9 cellular contexts compared by ENCODE assay signal in genomic region chr9:125428060-125428481, GRCh38.
DNase-seq lines count a peak whose midpoint lies in the region; ATAC-seq and TF ChIP-seq lines count a peak whose summit lies in the region.
"Had no signal": no experiment of that assay in that cellular context is flagged by ENCODE, and none has a peak within 500 bp of the region (broad histone marks: within the 10 kb centered on the region; RNA-seq: fewer than 3 reads in every experiment).

No MANE protein-coding gene starts in this region.

- CTCF ChIA-PET in activated naive CD4-positive, alpha-beta T cell treated with anti-CD3 and anti-CD28 coated beads for 36 hours (lab: Charles Lee): interaction anchor here (1.7 kb wide), 1 partner anchor 21 kb away, joined by 4 read pairs; no protein-coding TSS in a partner anchor
- CTCF ChIA-PET in CD4-positive, alpha-beta memory T cell (lab: Charles Lee; ENCODE audit: partially characterized antibody): interaction anchor here (1.1 kb wide), 1 partner anchor 20 kb away, joined by 3 read pairs; no protein-coding TSS in a partner anchor

- H3K4me3 ChIP-seq in epithelial cell of proximal tubule (ENCODE audit: low read depth, low read length): no peak overlapping the region
- no peak overlapping the region for H3K4me3 ChIP-seq in CD4-positive, alpha-beta memory T cell (ENCODE audit: low read length in 2 of 2)

- no peaks in the 10 kb centered on the region for H3K4me1 ChIP-seq in CD4-positive, alpha-beta memory T cell (ENCODE audit: insufficient read depth, low read length)

- no peaks in the 10 kb centered on the region for H3K9me3 ChIP-seq in CD4-positive, alpha-beta memory T cell (ENCODE audit: control insufficient read depth in 1 of 2, low read length in 2 of 2)

- no peaks in the 10 kb centered on the region for H3K9me3 Mint-ChIP-seq in activated naive CD4-positive, alpha-beta T cell treated with anti-CD3 and anti-CD28 coated beads for 36 hours
- no peaks in the 10 kb centered on the region for H3K9me3 Mint-ChIP-seq in stimulated activated naive B cell treated with anti-CD40 and anti-IgM and Interleukin-4, amounts not matched to agents 10 μg/mL and 1 μg/mL and 100 μg/mL, for 72 hours
- H3K9me3 Mint-ChIP-seq in CD4-positive, alpha-beta memory T cell: no peaks in the 10 kb centered on the region

- H3K27me3 Mint-ChIP-seq in activated naive CD4-positive, alpha-beta T cell treated with anti-CD3 and anti-CD28 coated beads for 36 hours (ENCODE audit: low read depth): no peaks in the 10 kb centered on the region
- H3K27me3 Mint-ChIP-seq in stimulated activated naive B cell treated with anti-CD40 and anti-IgM and Interleukin-4, amounts not matched to agents 10 μg/mL and 1 μg/mL and 100 μg/mL, for 72 hours: no peaks in the 10 kb centered on the region
- no peaks in the 10 kb centered on the region for H3K27me3 Mint-ChIP-seq in CD4-positive, alpha-beta memory T cell
- H3K27me3 Mint-ChIP-seq: brain had no signal

- no peaks in the 10 kb centered on the region for H3K36me3 Mint-ChIP-seq in activated naive CD4-positive, alpha-beta T cell treated with anti-CD3 and anti-CD28 coated beads for 36 hours (ENCODE audit: low read depth)
- H3K36me3 Mint-ChIP-seq in stimulated activated naive B cell treated with anti-CD40 and anti-IgM and Interleukin-4, amounts not matched to agents 10 μg/mL and 1 μg/mL and 100 μg/mL, for 72 hours: no peaks in the 10 kb centered on the region
- H3K36me3 Mint-ChIP-seq in CD4-positive, alpha-beta memory T cell: no peaks in the 10 kb centered on the region
- H3K36me3 Mint-ChIP-seq: brain had no signal

- POLR2A ChIA-PET in CD4-positive, alpha-beta memory T cell (lab: Charles Lee; ENCODE audit: partially characterized antibody): no interaction called here

- no peaks in the 10 kb centered on the region for H3K4me1 Mint-ChIP-seq in activated naive CD4-positive, alpha-beta T cell treated with anti-CD3 and anti-CD28 coated beads for 36 hours (ENCODE audit: low read depth)
- H3K4me1 Mint-ChIP-seq in stimulated activated naive B cell treated with anti-CD40 and anti-IgM and Interleukin-4, amounts not matched to agents 10 μg/mL and 1 μg/mL and 100 μg/mL, for 72 hours: peaks cover 0 to 4% of the 10 kb centered on the region in 2 donors
- H3K4me1 Mint-ChIP-seq in CD4-positive, alpha-beta memory T cell: no peaks in the 10 kb centered on the region

- H3K27ac Mint-ChIP-seq in activated naive CD4-positive, alpha-beta T cell treated with anti-CD3 and anti-CD28 coated beads for 36 hours: no peak overlapping the region
- H3K27ac Mint-ChIP-seq in stimulated activated naive B cell treated with anti-CD40 and anti-IgM and Interleukin-4, amounts not matched to agents 10 μg/mL and 1 μg/mL and 100 μg/mL, for 72 hours: no peak overlapping the region
- no peak overlapping the region for H3K27ac Mint-ChIP-seq in CD4-positive, alpha-beta memory T cell
- H3K27ac Mint-ChIP-seq: brain had no signal

- no peak overlapping the region for H3K27ac ChIP-seq in CD4-positive, alpha-beta memory T cell (ENCODE audit: low read depth, low read length)

- peak; percentile 29 for DNase-seq in activated naive CD4-positive, alpha-beta T cell treated with anti-CD3 and anti-CD28 coated beads for 36 hours
- DNase-seq in activated naive CD4-positive, alpha-beta T cell treated with anti-CD3 and anti-CD28 coated beads, Interleukin-2, amount 50 U/mL, for 16 hours: no peak
- peak; percentile 38 for DNase-seq in NCI-H460 (ENCODE audit: extremely low read depth, low read depth)
- no peak for DNase-seq in epithelial cell of proximal tubule (ENCODE audit: low read depth)
- no peak for DNase-seq in stimulated activated naive B cell treated with anti-CD40 and anti-IgM and Interleukin-4, amounts not matched to agents 10 μg/mL and 1 μg/mL and 100 μg/mL, for 72 hours
- no peak for DNase-seq in CD4-positive, alpha-beta memory T cell

- ATAC-seq in stimulated activated naive B cell treated with anti-CD40 and anti-IgM and Interleukin-4, amounts not matched to agents 10 μg/mL and 1 μg/mL and 100 μg/mL, for 72 hours (replicated peaks): peak; percentile 36 to 58
- no peak for ATAC-seq in HG03378 (IDR thresholded peaks at IDR 0.05; ENCODE audit: unreplicated experiment)
- ATAC-seq in GM18519 (IDR thresholded peaks at IDR 0.05; ENCODE audit: low FRiP score, unreplicated experiment): no peak

- H3K4me3 Mint-ChIP-seq in activated naive CD4-positive, alpha-beta T cell treated with anti-CD3 and anti-CD28 coated beads for 36 hours: no peak overlapping the region
- no peak overlapping the region for H3K4me3 Mint-ChIP-seq in stimulated activated naive B cell treated with anti-CD40 and anti-IgM and Interleukin-4, amounts not matched to agents 10 μg/mL and 1 μg/mL and 100 μg/mL, for 72 hours
- no peak overlapping the region for H3K4me3 Mint-ChIP-seq in CD4-positive, alpha-beta memory T cell
- H3K4me3 Mint-ChIP-seq: brain had no signal

- no peaks in the 10 kb centered on the region for H3K27me3 ChIP-seq in CD4-positive, alpha-beta memory T cell (ENCODE audit: insufficient read depth, low read length)

- TF ChIP-seq CTCF in epithelial cell of proximal tubule (conservative IDR thresholded peaks at IDR 0.05; ENCODE audit: low read depth, low read length): peak; percentile 61

- H3K36me3 ChIP-seq in CD4-positive, alpha-beta memory T cell (ENCODE audit: insufficient read depth, low read length): no peaks in the 10 kb centered on the region

- intact Hi-C loops in activated naive CD4-positive, alpha-beta T cell treated with anti-CD3 and anti-CD28 coated beads for 36 hours (cut with micrococcal nuclease): loop anchor here (1.0 to 5.0 kb wide), 2 partner anchors 203 to 799 kb away; no protein-coding TSS in a partner anchor
- intact Hi-C loops in CD4-positive, alpha-beta memory T cell (cut with micrococcal nuclease): no loop called here

Comparison
In these comparisons a context has a peak if more than half of its experiments do, and no peak if none do; other contexts are left out.
1. DNase-seq: peak in activated naive CD4-positive, alpha-beta T cell treated with anti-CD3 and anti-CD28 coated beads for 36 hours (single experiment) and NCI-H460 (single experiment); none in activated naive CD4-positive, alpha-beta T cell treated with anti-CD3 and anti-CD28 coated beads, Interleukin-2, amount 50 U/mL, for 16 hours (single experiment), epithelial cell of proximal tubule (single experiment), stimulated activated naive B cell treated with anti-CD40 and anti-IgM and Interleukin-4, amounts not matched to agents 10 μg/mL and 1 μg/mL and 100 μg/mL, for 72 hours (single experiment) and CD4-positive, alpha-beta memory T cell (0 of 5).
2. ATAC-seq: peak in stimulated activated naive B cell treated with anti-CD40 and anti-IgM and Interleukin-4, amounts not matched to agents 10 μg/mL and 1 μg/mL and 100 μg/mL, for 72 hours (2 of 2); none in HG03378 (single experiment) and GM18519 (single experiment).